In the genomic region with DNA sequence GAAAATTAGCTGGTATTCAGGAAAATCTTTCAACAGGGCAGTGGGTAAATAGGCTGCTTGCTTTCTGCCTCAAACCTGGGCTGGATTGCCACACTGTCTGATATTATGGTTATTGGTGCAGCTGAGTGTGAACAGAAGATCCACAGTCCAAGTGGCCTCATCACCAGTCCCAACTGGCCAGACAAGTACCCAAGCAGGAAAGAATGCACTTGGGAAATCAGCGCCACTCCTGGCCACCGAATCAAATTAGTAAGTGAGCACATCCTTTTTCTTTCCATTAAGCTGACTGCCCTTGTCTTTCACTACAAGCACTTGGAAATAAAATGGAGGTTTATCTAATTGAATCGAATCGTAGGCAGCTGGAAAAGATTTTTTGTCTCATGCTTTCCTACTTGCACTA, we compare ENCODE assay signal across 26 cellular contexts.
"Had no signal": no experiment of that assay in that cellular context is flagged by ENCODE, and none has a peak within 500 bp of the region (broad histone marks: within the 10 kb centered on the region; RNA-seq: fewer than 3 reads in every experiment).

No MANE protein-coding gene starts in this region.

- ATAC-seq: activated CD4-positive, CD25-positive, alpha-beta regulatory T cell treated with anti-CD3 and anti-CD28 coated beads, Interleukin-2, amount 50 U/mL, for 24 hours; activated CD8-positive, alpha-beta T cell treated with anti-CD3 and anti-CD28 coated beads for 36 hours; activated T-cell treated with anti-CD3 and anti-CD28 coated beads, Interleukin-2, amount 50 U/mL, for 72 hours had no signal

- H3K27ac ChIP-seq: brain microvascular endothelial cell, Peyer's patch, RWPE1, WERI-Rb-1 had no signal

- H3K9me3 ChIP-seq: Peyer's patch had no signal

- H3K4me1 ChIP-seq: Peyer's patch had no signal

- H3K27me3 ChIP-seq: brain microvascular endothelial cell, Peyer's patch had no signal

- DNase-seq: activated CD4-positive, alpha-beta T cell treated with anti-CD3 and anti-CD28 coated beads for 4 hours; activated CD8-positive, alpha-beta memory T cell treated with anti-CD3 and anti-CD28 coated beads, Interleukin-2, amount 50 U/mL, for 4 hours; activated CD8-positive, alpha-beta T cell treated with anti-CD3 and anti-CD28 coated beads for 36 hours; activated gamma-delta T cell treated with Interleukin-2 at 50 U/mL for 16 hours; activated naive CD4-positive, alpha-beta T cell treated with anti-CD3 and anti-CD28 coated beads, Interleukin-2, amount 10 ng/mL, durations not matched to agents 7 days and 5 days; activated naive CD8-positive, alpha-beta T cell treated with anti-CD3 and anti-CD28 coated beads for 36 hours; activated T-cell treated with anti-CD3 and anti-CD28 coated beads, Interleukin-2, amount 50 U/mL, for 72 hours; brain microvascular endothelial cell; cerebellar nuclear complex; Kasumi-1; KBM-7; NCI-H1105 treated with DMSO at 0.1 percent for 48 hours; NCI-H1436 treated with DMSO at 0.1 percent for 48 hours; NCI-H187; NCI-H2081 treated with DMSO at 0.1 percent for 48 hours; NCI-H446 treated with DMSO at 0.1 percent for 48 hours; NCI-H526; NCI-H82; NK-92 treated with Interleukin-12 subunit alpha and Interleukin-12 subunit beta, amount 100 ng/mL, for 24 hours; OCI-M1; Peyer's patch; SHP77; T-helper 1 cell; WERI-Rb-1 had no signal

- H3K36me3 ChIP-seq: brain microvascular endothelial cell, Peyer's patch, WERI-Rb-1 had no signal

- H3K4me3 ChIP-seq: Peyer's patch had no signal
